ENCODE assay signal across 24 cellular contexts in genomic region chr1:30538906-30539855, GRCh38.
"Had no signal": no experiment of that assay in that cellular context is flagged by ENCODE, and none has a peak within 500 bp of the region (broad histone marks: within the 10 kb centered on the region; RNA-seq: fewer than 3 reads in every experiment).

No MANE protein-coding gene starts in this region.

- H3K4me3 Mint-ChIP-seq: endodermal cell; memory B cell; nephron progenitor cell; stimulated activated memory B cell treated with anti-CD40 and anti-IgM and Interleukin-4, amounts not matched to agents 10 μg/mL and 1 μg/mL and 100 μg/mL, for 72 hours; stimulated activated naive CD8-positive, alpha-beta T cell treated with anti-CD3 and anti-CD28 coated beads, Interleukin-15, Interleukin-2, amounts not matched to agents 100 ng/mL and 50 ng/mL, for 24 hours had no signal

- H3K36me3 ChIP-seq: heart left ventricle, left lung, lower lobe of right lung, ovary, right lobe of liver, tibial artery, upper lobe of left lung, uterus had no signal

- H3K27ac ChIP-seq: heart left ventricle, left lung, lower lobe of right lung, ovary, right lobe of liver, tibial artery, upper lobe of left lung, uterus had no signal

- ATAC-seq: heart left ventricle; left lung; lower lobe of right lung; right lobe of liver; stimulated activated memory B cell treated with anti-CD40 and anti-IgM and Interleukin-4, amounts not matched to agents 10 μg/mL and 1 μg/mL and 100 μg/mL, for 72 hours had no signal

- H3K36me3 Mint-ChIP-seq: memory B cell; stimulated activated memory B cell treated with anti-CD40 and anti-IgM and Interleukin-4, amounts not matched to agents 10 μg/mL and 1 μg/mL and 100 μg/mL, for 72 hours had no signal

- DNase-seq: cerebellar nuclear complex; dermis blood vessel endothelial cell; endodermal cell; erythroblast; foreskin melanocyte; heart left ventricle; hippocampal formation; kidney glomerular epithelial cell; left lung; lower lobe of right lung; midbrain; nephron progenitor cell; ovary; right lobe of liver; stimulated activated CD4-positive, alpha-beta T cell treated with anti-CD3 and anti-CD28 coated beads, Interleukin-15, amount 100 ng/mL, for 24 hours; stimulated activated CD4-positive, alpha-beta T cell treated with anti-CD3 and anti-CD28 coated beads, Interleukin-1b, Interleukin-23, amount 100 ng/mL, for 48 hours; stimulated activated CD4-positive, alpha-beta T cell treated with anti-CD3 and anti-CD28 coated beads, Interleukin-4, amount 100 ng/mL, for 24 hours; tibial artery; uterus had no signal

- H3K4me1 ChIP-seq: heart left ventricle, left lung, lower lobe of right lung, right lobe of liver, tibial artery, upper lobe of left lung, uterus had no signal

- H3K9me3 ChIP-seq: heart left ventricle, left lung, lower lobe of right lung, ovary, right lobe of liver, tibial artery, upper lobe of left lung, uterus had no signal

- H3K9me3 Mint-ChIP-seq: memory B cell; stimulated activated naive CD8-positive, alpha-beta T cell treated with anti-CD3 and anti-CD28 coated beads, Interleukin-15, Interleukin-2, amounts not matched to agents 100 ng/mL and 50 ng/mL, for 24 hours had no signal

- H3K4me1 Mint-ChIP-seq: memory B cell; stimulated activated memory B cell treated with anti-CD40 and anti-IgM and Interleukin-4, amounts not matched to agents 10 μg/mL and 1 μg/mL and 100 μg/mL, for 72 hours had no signal

- H3K27me3 ChIP-seq: heart left ventricle, left lung, ovary, right lobe of liver, upper lobe of left lung, uterus had no signal

- H3K27ac Mint-ChIP-seq: endodermal cell; memory B cell; nephron progenitor cell; progenitor cell of endocrine pancreas; stimulated activated memory B cell treated with anti-CD40 and anti-IgM and Interleukin-4, amounts not matched to agents 10 μg/mL and 1 μg/mL and 100 μg/mL, for 72 hours; stimulated activated naive CD8-positive, alpha-beta T cell treated with anti-CD3 and anti-CD28 coated beads, Interleukin-15, Interleukin-2, amounts not matched to agents 100 ng/mL and 50 ng/mL, for 24 hours had no signal

- H3K4me3 ChIP-seq: heart left ventricle, left lung, lower lobe of right lung, ovary, right lobe of liver, tibial artery, upper lobe of left lung, uterus had no signal

- H3K27me3 Mint-ChIP-seq: progenitor cell of endocrine pancreas; stimulated activated naive CD8-positive, alpha-beta T cell treated with anti-CD3 and anti-CD28 coated beads, Interleukin-15, Interleukin-2, amounts not matched to agents 100 ng/mL and 50 ng/mL, for 24 hours had no signal
